9 cellular contexts compared by ENCODE assay signal in the genomic region with DNA sequence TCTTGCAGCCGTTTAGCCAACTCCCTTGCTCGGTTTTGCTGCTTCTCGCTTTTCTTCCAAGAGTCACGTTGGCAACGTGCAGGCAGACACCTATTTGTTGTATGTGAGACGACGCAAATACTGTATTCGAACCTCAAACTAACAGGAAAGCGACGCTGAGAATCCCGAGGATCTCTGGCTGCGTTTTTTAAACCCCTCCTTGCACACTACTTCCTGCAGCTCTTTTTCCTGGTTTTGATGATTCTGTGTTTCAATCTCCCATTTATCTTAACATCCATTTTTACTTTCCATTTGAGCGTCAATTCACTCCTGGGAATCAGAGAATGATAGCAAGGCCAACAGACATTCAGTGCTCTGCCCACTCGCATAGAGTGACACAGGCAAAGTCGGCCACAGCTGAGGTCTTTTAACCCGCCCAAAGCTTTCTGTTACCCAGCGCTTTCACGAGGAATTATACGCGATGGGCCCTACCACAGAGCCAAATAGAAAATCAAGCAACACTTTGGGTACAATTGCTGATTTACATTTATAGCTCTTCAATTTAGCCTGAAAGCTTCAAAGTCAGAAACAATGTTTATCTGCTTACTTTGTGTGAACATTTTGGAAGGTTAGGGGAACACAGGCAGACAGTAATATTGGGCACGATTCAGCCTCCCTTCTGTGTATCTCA. TPM values are rescaled to one million over a fixed set of nuclear protein-coding genes. Genes with fewer than 3 reads are reported as not detected.
DNase-seq lines count a peak whose midpoint lies in the region; ATAC-seq, FAIRE-seq and TF ChIP-seq lines count a peak whose summit lies in the region.
"Had no signal": no experiment of that assay in that cellular context is flagged by ENCODE, and none has a peak within 500 bp of the region (broad histone marks: within the 10 kb centered on the region; RNA-seq: fewer than 3 reads in every experiment).

No MANE protein-coding gene starts in this region.

- SMC1A ChIA-PET in GM12878 (lab: Charles Lee; ENCODE audit: uncharacterized antibody, unreplicated experiment) = interaction anchor here (1.0 to 2.3 kb wide), 4 partner anchors 23 to 121 kb away, joined by 3 to 9 read pairs (median 3); no protein-coding TSS in a partner anchor

- H4K20me1 ChIP-seq in GM12878 (ENCODE audit: control insufficient read depth, insufficient read depth) = no peaks in the 10 kb centered on the region

- H3K4me3 ChIP-seq in heart left ventricle (peak overlapping the region in 4 of 12 donors; percentile 5 to 79 (median 12)), GM12878 (no peak overlapping the region), transverse colon (peak overlapping the region in 1 of 4 donors; percentile 94)

- H3K4me1 ChIP-seq in heart left ventricle (peaks cover under 1 to 33% (median 20%) of the 10 kb centered on the region in 12 donors), GM12878 (ENCODE audit: control insufficient read depth, insufficient read depth, low read length) (peaks cover 8% of the 10 kb centered on the region; the same call in 1 of the 2 replicates), transverse colon (peaks cover 11 to 53% (median 39%) of the 10 kb centered on the region in 4 donors)

- peak overlapping the region; percentile 76 for H3K4me3 Mint-ChIP-seq in mesothelial cell of epicardium

- BruUV-seq in GM12878 (replicated peaks; lab: Mats Ljungman, UMichigan) = no TSS peak

- no peak for TF ChIP-seq CTCF in heart left ventricle (IDR thresholded peaks at IDR 0.05)
- no peak for TF ChIP-seq CTCF in GM12878 (IDR thresholded peaks at IDR 0.05 in 2 of 3, conservative IDR thresholded peaks at IDR 0.05 in 1 of 3; ENCODE audit: control insufficient read depth in 2 of 3, extremely low read depth in 1 of 3, insufficient read depth in 1 of 3, low read depth in 3 of 3, low read length in 3 of 3)
- TF ChIP-seq CTCF in mesothelial cell of epicardium (IDR thresholded peaks at IDR 0.05; ENCODE audit: unreplicated experiment) = no peak
- TF ChIP-seq CTCF in transverse colon (IDR thresholded peaks at IDR 0.05) = no peak

- no peaks in the 10 kb centered on the region for H3K9me3 Mint-ChIP-seq in mesothelial cell of epicardium

- in situ Hi-C loops in GM12878 (cut with MboI) = no loop called here
- in situ Hi-C loops in transverse colon (cut with MboI; ENCODE audit: low pct_ligation_motif_present in 1 of 4, low pct_unique_long_range_greater_than_20kb in 1 of 4, low sequenced_read_pairs in 3 of 4) = no loop called here

- H3K27ac Mint-ChIP-seq in mesothelial cell of epicardium = peak overlapping the region; percentile 98

- no peak for TF ChIP-seq RAD21 in GM12878 (IDR thresholded peaks at IDR 0.05; ENCODE audit: insufficient read depth, low read depth, low read length)

- H3K27me3 ChIP-seq in heart left ventricle (no peaks in the 10 kb centered on the region), GM12878 (replicated peaks in 1 of 2; ENCODE audit: control insufficient read depth in 2 of 2, insufficient read depth in 2 of 2, low read length in 1 of 2) (no peaks in the 10 kb centered on the region), transverse colon (no peaks in the 10 kb centered on the region)

- TF ChIP-seq EP300 in GM12878 (IDR thresholded peaks at IDR 0.05; ENCODE audit: borderline replicate concordance in 1 of 2, control insufficient read depth in 1 of 2, low read depth in 2 of 2, low read length in 2 of 2) = no peak
- TF ChIP-seq EP300 in transverse colon (IDR thresholded peaks at IDR 0.05; ENCODE audit: low read depth) = no peak

- no peak for ATAC-seq in heart left ventricle
- no peak for ATAC-seq in Right ventricle myocardium superior (ENCODE audit: poor library complexity)
- ATAC-seq in GM12878 = no peak
- ATAC-seq in HG03280 (IDR thresholded peaks at IDR 0.05; ENCODE audit: unreplicated experiment) = no peak

- H3K9me3 ChIP-seq in heart left ventricle (no peaks in the 10 kb centered on the region), GM12878 (replicated peaks; ENCODE audit: control insufficient read depth, insufficient read depth, low read length) (no peaks in the 10 kb centered on the region), transverse colon (no peaks in the 10 kb centered on the region)

- H3K4me2 ChIP-seq in GM12878 (ENCODE audit: control insufficient read depth, insufficient read depth) = peak overlapping the region; percentile 98

- peak overlapping the region; percentile 85 for H2AFZ ChIP-seq in GM12878 (ENCODE audit: control insufficient read depth, low read depth, low read length)

- CTCF ChIA-PET in GM12878 (lab: Yijun Ruan, JAX) = interaction anchor here (0.6 to 1.4 kb wide), 3 partner anchors 40 to 121 kb away, joined by 3 to 4 read pairs (median 4); no protein-coding TSS in a partner anchor

- H3K27ac ChIP-seq in heart left ventricle (peak overlapping the region in 11 of 12 donors; percentile 1 to 95 (median 48)), GM12878 (ENCODE audit: control insufficient read depth, insufficient read depth) (no peak overlapping the region), transverse colon (peak overlapping the region; percentile 97 to 99 (median 98))

- WGBS in heart left ventricle, 4 donors = 57 to 67% (median 62%) methylated on average over 21 of the region's 21 CpGs
- WGBS in GM12878 (ENCODE audit: insufficient coverage, insufficient replicate concordance, low lambda C conversion rate, missing lambda C conversion rate) = 62% methylated on average over 21 of the region's 21 CpGs
- 36 to 53% methylated on average over 15 to 21 of the region's 21 CpGs for WGBS in transverse colon (ENCODE audit: low coverage in 1 of 2), 2 donors

- H3K36me3 Mint-ChIP-seq in mesothelial cell of epicardium = peaks cover 4% of the 10 kb centered on the region

- POLR2A ChIA-PET in GM12878 (lab: Charles Lee) = no interaction called here

- peaks cover 71% of the 10 kb centered on the region for H3K4me1 Mint-ChIP-seq in mesothelial cell of epicardium

- DNase-seq in heart left ventricle = no peak
- DNase-seq in Right ventricle myocardium superior = no peak
- no peak for DNase-seq in GM12878 (ENCODE audit: low read depth, low spot score)
- DNase-seq in mesothelial cell of epicardium (ENCODE audit: low spot score in 2 of 2, unreplicated experiment in 2 of 2) = no peak
- DNase-seq in transverse colon = no peak
- DNase-seq in NCI-H82 treated with DMSO at 0.1 percent for 48 hours (lab: John Stamatoyannopoulos, UW; ENCODE audit: unreplicated experiment) = no peak
- DNase-seq in NCI-H345 treated with DMSO at 0.1 percent for 48 hours (lab: John Stamatoyannopoulos, UW; ENCODE audit: unreplicated experiment) = no peak
- DNase-seq: NCI-H1436 treated with DMSO at 0.1 percent for 48 hours had no signal

- H3K36me3 ChIP-seq in heart left ventricle (peaks cover 0 to 17% (median 6%) of the 10 kb centered on the region in 9 donors), GM12878 (ENCODE audit: control insufficient read depth in 2 of 2, insufficient read depth in 2 of 2, low read length in 1 of 2) (peaks cover 0 to 7% of the 10 kb centered on the region in 2 experiments; a peak in 1 of 4 replicates), transverse colon (peaks cover 0 to 5% (median 0%) of the 10 kb centered on the region in 4 donors)

- no peak for FAIRE-seq in GM12878 (lab: Jason Lieb, UNC)

- intact Hi-C loops in heart left ventricle (cut with DNase I) (loop anchor here in 6 of 10 donors (2.0 to 5.0 kb wide), 3 partner anchors 37 to 79 kb away; a partner anchor contains a TSS), Right ventricle myocardium superior (cut with DNase I) (loop anchor here (5.0 kb wide), 1 partner anchor 37 kb away; no protein-coding TSS in a partner anchor), GM12878 (cut with micrococcal nuclease; ENCODE audit: unreplicated experiment) (loop anchor here (5.0 to 10.0 kb wide), 2 partner anchors 185 to 712 kb away; a partner anchor contains a TSS), transverse colon (cut with DNase I; ENCODE audit: low total_unique reads) (no loop called here)

- RAD21 ChIA-PET in GM12878 (lab: Charles Lee; ENCODE audit: unreplicated experiment) = interaction anchor here (1.0 to 1.4 kb wide), 4 partner anchors 8 to 152 kb away, joined by 3 read pairs; no protein-coding TSS in a partner anchor

- TF ChIP-seq POLR2A in heart left ventricle (IDR thresholded peaks at IDR 0.05) = no peak
- TF ChIP-seq POLR2A in GM12878 (IDR thresholded peaks at IDR 0.05; ENCODE audit: low read depth, low read length) = no peak
- no peak for TF ChIP-seq POLR2A in transverse colon (IDR thresholded peaks at IDR 0.05)

- H3K79me2 ChIP-seq in GM12878 (ENCODE audit: control insufficient read depth, insufficient read depth, low read length) = peaks cover 20% of the 10 kb centered on the region

- no peak overlapping the region for H3K9ac ChIP-seq in GM12878 (ENCODE audit: control insufficient read depth, insufficient read depth, low read length)

- H3K27me3 Mint-ChIP-seq in mesothelial cell of epicardium (ENCODE audit: low read depth) = peaks cover 3% of the 10 kb centered on the region

RNA-seq across cellular contexts. Expression of a gene that starts 1.6 kb away (rescaled TPM):
- total RNA-seq in heart left ventricle (100 to 1,000 TPM; 106 to 523 (median 207) TPM), Right ventricle myocardium superior (157 TPM), GM12878 (2014; rRNA removed) (212 and 231 TPM in 2 replicates), GM12878 (2014; rRNA removed; fragmentation: Illumina TruSeq; extraction: Trizol) (221 and 227 TPM in 2 replicates), GM12878 (2021) (169 and 170 TPM in 2 replicates), mesothelial cell of epicardium (1,031 to 1,044 TPM (median 1,040 TPM) in 3 replicates), transverse colon (100 to 1,000 TPM; 487 to 718 (median 620) TPM)
- polyA plus RNA-seq in heart left ventricle (100 to 1,000 TPM; 135 to 547 TPM), GM12878 (2011; rRNA removed) (133 and 135 TPM in 2 replicates), GM12878 (2014; fragmentation: Illumina TruSeq; extraction: Trizol) (324 and 357 TPM in 2 replicates), GM12878 (2014; fragmentation: Nextera tagmentation; extraction: Ambion mirVana) (100 to 1,000 TPM; 507 to 540 TPM), GM12878 (2014; rRNA removed) (226 and 248 TPM in 2 replicates), GM12878 (2016; fragmentation: Nextera tagmentation; extraction: Ambion mirVana) (100 to 1,000 TPM; 314 to 343 TPM)
- total RNA-seq in GM12878 (2013; cell fraction: nucleolus; rRNA removed) = 89.8 and 93.3 TPM in 2 replicates
- 71.2 TPM for polyA plus RNA-seq in GM12878 (2011; ENCODE audit: low read depth)
- 138 and 142 TPM in 2 replicates for polyA plus RNA-seq in GM12878 (2011; cell fraction: cytosol; rRNA removed)
- 90.4 and 108 TPM in 2 replicates for polyA plus RNA-seq in GM12878 (2011; cell fraction: nucleus; rRNA removed)
- polyA plus RNA-seq in GM12878 (2012) = 72.1 and 77.2 TPM in 2 replicates
- 111 and 127 TPM in 2 replicates for polyA minus RNA-seq in GM12878 (2011; rRNA and poly(A)+ RNA removed)
- 33.4 and 39.4 TPM in 2 replicates for polyA minus RNA-seq in GM12878 (2011; cell fraction: cytosol; rRNA and poly(A)+ RNA removed)
- polyA minus RNA-seq in GM12878 (2011; cell fraction: nucleus; rRNA and poly(A)+ RNA removed) = 30.0 and 49.5 TPM in 2 replicates
